ENCODE assay signal across 8 cellular contexts in genomic region chr14:70908918-70909641, GRCh38. TPM values are rescaled to one million over a fixed set of nuclear protein-coding genes. Genes with fewer than 3 reads are reported as not detected.
DNase-seq lines count a peak whose midpoint lies in the region; ATAC-seq and TF ChIP-seq lines count a peak whose summit lies in the region.

No MANE protein-coding gene starts in this region.

- H3K36me3 Mint-ChIP-seq in naive thymus-derived CD8-positive, alpha-beta T cell = no peaks in the 10 kb centered on the region

- POLR2A ChIA-PET in naive thymus-derived CD8-positive, alpha-beta T cell (lab: Charles Lee) = interaction anchor here (0.6 to 4.1 kb wide), 5 partner anchors 9 to 47 kb away, joined by 3 to 29 read pairs (median 5); no protein-coding TSS in a partner anchor

- peaks cover 25 to 64% (median 62%) of the 10 kb centered on the region in 4 donors for H3K4me1 Mint-ChIP-seq in naive thymus-derived CD8-positive, alpha-beta T cell

- peak overlapping the region; percentile 86 to 99 (median 94) for H3K4me3 Mint-ChIP-seq in naive thymus-derived CD8-positive, alpha-beta T cell

- H3K27ac ChIP-seq in colonic mucosa = peak overlapping the region; percentile 94

- intact Hi-C loops in colonic mucosa (cut with DNase I) = loop anchor here (5.0 to 10.0 kb wide), 2 partner anchors 63 to 84 kb away; no protein-coding TSS in a partner anchor

- H3K36me3 ChIP-seq in colonic mucosa = no peaks in the 10 kb centered on the region

- ATAC-seq in naive thymus-derived CD8-positive, alpha-beta T cell = no peak
- ATAC-seq in GM19463 (IDR thresholded peaks at IDR 0.05; ENCODE audit: unreplicated experiment) = no peak

- H3K27me3 Mint-ChIP-seq in naive thymus-derived CD8-positive, alpha-beta T cell = no peaks in the 10 kb centered on the region

- peak overlapping the region; percentile 71 to 98 for H3K9ac ChIP-seq in colonic mucosa (ENCODE audit: low read depth in 2 of 2, low read length in 2 of 2)

- H3K27me3 ChIP-seq in colonic mucosa = no peaks in the 10 kb centered on the region

- no peak for DNase-seq in AG10803 (ENCODE audit: low read depth)
- no peak for DNase-seq in Jurkat, Clone E6-1 (ENCODE audit: low read depth, low spot score)
- DNase-seq in colonic mucosa = no peak
- no peak for DNase-seq in naive thymus-derived CD8-positive, alpha-beta T cell
- no peak for DNase-seq in OCI-M2 (lab: John Stamatoyannopoulos, UW; ENCODE audit: unreplicated experiment)
- no peak for DNase-seq in dermis blood vessel endothelial cell
- DNase-seq in GM19240 (ENCODE audit: insufficient read length, low spot score) = no peak

- peak overlapping the region; percentile 85 for H3K4me3 ChIP-seq in AG10803 (ENCODE audit: low read length)
- peak overlapping the region; percentile 76 for H3K4me3 ChIP-seq in Jurkat, Clone E6-1 (ENCODE audit: low read length)
- H3K4me3 ChIP-seq in colonic mucosa = peak overlapping the region; percentile 86

- H3K9me3 Mint-ChIP-seq in naive thymus-derived CD8-positive, alpha-beta T cell = no peaks in the 10 kb centered on the region

- H3K9me3 ChIP-seq in colonic mucosa = no peaks in the 10 kb centered on the region

- TF ChIP-seq CTCF in AG10803 (conservative IDR thresholded peaks at IDR 0.05; ENCODE audit: low read length) (no peak), colonic mucosa (IDR thresholded peaks at IDR 0.05) (no peak)

- H3K27ac Mint-ChIP-seq in naive thymus-derived CD8-positive, alpha-beta T cell = peak overlapping the region; percentile 92 to 99 (median 96)

- H3K4me1 ChIP-seq in colonic mucosa = peaks cover 4% of the 10 kb centered on the region

RNA-seq across cellular contexts. Expression of gene PCNX1, which starts 1.8 kb away (rescaled TPM):
- 15.4 TPM for polyA plus RNA-seq in Jurkat, Clone E6-1 (2012; ENCODE audit: insufficient read depth, insufficient read length)
- total RNA-seq in colonic mucosa (10 to 100 TPM; 18.1 to 26.7 TPM), dermis blood vessel endothelial cell (33.4 and 49.0 TPM in 2 replicates)
- 10 to 100 TPM; 73.7 to 78.6 TPM for total RNA-seq in naive thymus-derived CD8-positive, alpha-beta T cell
- 1 to 10 TPM; 5.5 to 8.3 (median 7.9) TPM for polyA plus RNA-seq in naive thymus-derived CD8-positive, alpha-beta T cell
